Comparison of ENCODE assay signal across 29 cellular contexts in the genomic region with DNA sequence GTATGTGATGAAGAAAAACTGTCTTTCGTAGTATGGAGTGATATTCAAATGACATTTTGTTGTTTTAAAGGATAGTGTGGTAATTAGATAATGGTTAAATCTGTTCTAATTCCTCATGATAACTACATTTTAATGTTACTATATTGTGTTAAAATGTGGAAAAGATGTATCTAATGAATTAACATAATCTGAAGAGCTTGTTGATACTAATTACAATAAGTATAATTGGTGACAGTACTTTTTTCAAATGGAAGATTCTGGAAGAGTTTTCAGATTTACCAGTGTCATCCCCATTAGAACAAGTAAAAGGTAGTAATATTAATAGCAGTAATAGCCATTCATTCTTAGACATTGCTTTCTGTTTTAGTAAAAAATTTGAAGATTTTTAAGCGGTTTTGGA.
"Had no signal": no experiment of that assay in that cellular context is flagged by ENCODE, and none has a peak within 500 bp of the region (broad histone marks: within the 10 kb centered on the region; RNA-seq: fewer than 3 reads in every experiment).

No MANE protein-coding gene starts in this region.

- H3K4me3 ChIP-seq: stomach, suprapubic skin, testis, thoracic aorta, thyroid gland, tibial artery, tibial nerve, transverse colon, upper lobe of left lung, upper lobe of right lung, uterus, vagina had no signal

- H3K4me1 ChIP-seq: suprapubic skin, testis, thyroid gland, tibial artery, tibial nerve, transverse colon, upper lobe of left lung, upper lobe of right lung, uterus, vagina had no signal

- H3K4me1 Mint-ChIP-seq: stimulated activated effector memory CD8-positive, alpha-beta T cell treated with anti-CD3 and anti-CD28 coated beads, Interleukin-12 subunit alpha, Interleukin-12 subunit beta, amount 100 ng/mL, for 72 hours; stimulated activated memory B cell treated with anti-CD40 and anti-IgM and Interleukin-4, amounts not matched to agents 10 μg/mL and 1 μg/mL and 100 μg/mL, for 72 hours; stimulated activated naive B cell treated with anti-CD40 and anti-IgM and Interleukin-4, amounts not matched to agents 10 μg/mL and 1 μg/mL and 100 μg/mL, for 72 hours; stimulated activated naive CD8-positive, alpha-beta T cell treated with anti-CD3 and anti-CD28 coated beads, Interleukin-15, amount 100 ng/mL, for 72 hours had no signal

- DNase-seq: stimulated activated CD4-positive, alpha-beta T cell treated with anti-CD3 and anti-CD28 coated beads, Interleukin-2, amount 100 ng/mL, for 48 hours; stimulated activated CD4-positive, alpha-beta T cell treated with anti-CD3 and anti-CD28 coated beads, Interleukin-4, amount 100 ng/mL, for 1 hour; stimulated activated CD4-positive, alpha-beta T cell treated with anti-CD3 and anti-CD28 coated beads, Interleukin-4, amount 100 ng/mL, for 24 hours; stimulated activated CD4-positive, alpha-beta T cell treated with anti-CD3 and anti-CD28 coated beads, Interleukin-4, amount 100 ng/mL, for 4 hours; stimulated activated CD8-positive, alpha-beta memory T cell treated with anti-CD3 and anti-CD28 coated beads, Interleukin-4, amount 100 ng/mL, for 48 hours; stimulated activated naive B cell treated with anti-CD40 and anti-IgM and Interleukin-4, amounts not matched to agents 10 μg/mL and 1 μg/mL and 100 μg/mL, for 72 hours; stimulated activated naive CD4-positive, alpha-beta T cell; stimulated activated naive CD4-positive, alpha-beta T cell treated with Interleukin-2 at 50 U/mL for 16 hours; stimulated activated naive CD8-positive, alpha-beta T cell treated with anti-CD3 and anti-CD28 coated beads, Interleukin-15, amount 100 ng/mL, for 72 hours; stimulated activated naive CD8-positive, alpha-beta T cell treated with anti-CD3 and anti-CD28 coated beads, Interleukin-15, Interleukin-2, amounts not matched to agents 100 U/mL and 50 U/mL, for 24 hours; stomach; substantia nigra; testis; thyroid gland; tibial artery; transverse colon; trophoblast cell; upper lobe of left lung; upper lobe of right lung; uterus had no signal

- H3K9me3 Mint-ChIP-seq: stimulated activated effector memory CD8-positive, alpha-beta T cell treated with anti-CD3 and anti-CD28 coated beads, Interleukin-12 subunit alpha, Interleukin-12 subunit beta, amount 100 ng/mL, for 72 hours; stimulated activated memory B cell treated with anti-CD40 and anti-IgM and Interleukin-4, amounts not matched to agents 10 μg/mL and 1 μg/mL and 100 μg/mL, for 72 hours; stimulated activated naive B cell treated with anti-CD40 and anti-IgM and Interleukin-4, amounts not matched to agents 10 μg/mL and 1 μg/mL and 100 μg/mL, for 72 hours; stimulated activated naive CD8-positive, alpha-beta T cell treated with anti-CD3 and anti-CD28 coated beads, Interleukin-15, amount 100 ng/mL, for 72 hours; stimulated activated naive CD8-positive, alpha-beta T cell treated with anti-CD3 and anti-CD28 coated beads, Interleukin-15, Interleukin-2, amounts not matched to agents 100 ng/mL and 50 ng/mL, for 24 hours; type B pancreatic cell had no signal

- ATAC-seq: stimulated activated effector memory CD8-positive, alpha-beta T cell treated with anti-CD3 and anti-CD28 coated beads, Interleukin-12 subunit alpha, Interleukin-12 subunit beta, amount 100 ng/mL, for 72 hours; stimulated activated memory B cell treated with anti-CD40 and anti-IgM and Interleukin-4, amounts not matched to agents 10 μg/mL and 1 μg/mL and 100 μg/mL, for 72 hours; stimulated activated naive B cell treated with anti-CD40 and anti-IgM and Interleukin-4, amounts not matched to agents 10 μg/mL and 1 μg/mL and 100 μg/mL, for 72 hours; stimulated activated naive CD8-positive, alpha-beta T cell treated with anti-CD3 and anti-CD28 coated beads, Interleukin-15, amount 100 ng/mL, for 72 hours; stimulated activated naive CD8-positive, alpha-beta T cell treated with anti-CD3 and anti-CD28 coated beads, Interleukin-15, Interleukin-2, amounts not matched to agents 100 U/mL and 50 U/mL, for 24 hours; upper lobe of right lung had no signal

- FAIRE-seq: urothelium cell line had no signal

- H3K27ac Mint-ChIP-seq: stimulated activated effector memory CD8-positive, alpha-beta T cell treated with anti-CD3 and anti-CD28 coated beads, Interleukin-12 subunit alpha, Interleukin-12 subunit beta, amount 100 ng/mL, for 72 hours; stimulated activated memory B cell treated with anti-CD40 and anti-IgM and Interleukin-4, amounts not matched to agents 10 μg/mL and 1 μg/mL and 100 μg/mL, for 72 hours; stimulated activated naive B cell treated with anti-CD40 and anti-IgM and Interleukin-4, amounts not matched to agents 10 μg/mL and 1 μg/mL and 100 μg/mL, for 72 hours; stimulated activated naive CD8-positive, alpha-beta T cell treated with anti-CD3 and anti-CD28 coated beads, Interleukin-15, amount 100 ng/mL, for 72 hours; stimulated activated naive CD8-positive, alpha-beta T cell treated with anti-CD3 and anti-CD28 coated beads, Interleukin-15, Interleukin-2, amounts not matched to agents 100 ng/mL and 50 ng/mL, for 24 hours; type B pancreatic cell had no signal

- H3K9me3 ChIP-seq: stomach, suprapubic skin, testis, thoracic aorta, thyroid gland, tibial artery, tibial nerve, transverse colon, upper lobe of left lung, upper lobe of right lung, uterus, vagina had no signal

- H3K4me3 Mint-ChIP-seq: stimulated activated effector memory CD8-positive, alpha-beta T cell treated with anti-CD3 and anti-CD28 coated beads, Interleukin-12 subunit alpha, Interleukin-12 subunit beta, amount 100 ng/mL, for 72 hours; stimulated activated memory B cell treated with anti-CD40 and anti-IgM and Interleukin-4, amounts not matched to agents 10 μg/mL and 1 μg/mL and 100 μg/mL, for 72 hours; stimulated activated naive B cell treated with anti-CD40 and anti-IgM and Interleukin-4, amounts not matched to agents 10 μg/mL and 1 μg/mL and 100 μg/mL, for 72 hours; stimulated activated naive CD8-positive, alpha-beta T cell treated with anti-CD3 and anti-CD28 coated beads, Interleukin-15, amount 100 ng/mL, for 72 hours; stimulated activated naive CD8-positive, alpha-beta T cell treated with anti-CD3 and anti-CD28 coated beads, Interleukin-15, Interleukin-2, amounts not matched to agents 100 ng/mL and 50 ng/mL, for 24 hours; type B pancreatic cell had no signal

- H3K27me3 Mint-ChIP-seq: stimulated activated memory B cell treated with anti-CD40 and anti-IgM and Interleukin-4, amounts not matched to agents 10 μg/mL and 1 μg/mL and 100 μg/mL, for 72 hours; stimulated activated naive B cell treated with anti-CD40 and anti-IgM and Interleukin-4, amounts not matched to agents 10 μg/mL and 1 μg/mL and 100 μg/mL, for 72 hours; stimulated activated naive CD8-positive, alpha-beta T cell treated with anti-CD3 and anti-CD28 coated beads, Interleukin-15, amount 100 ng/mL, for 72 hours; stimulated activated naive CD8-positive, alpha-beta T cell treated with anti-CD3 and anti-CD28 coated beads, Interleukin-15, Interleukin-2, amounts not matched to agents 100 ng/mL and 50 ng/mL, for 24 hours; type B pancreatic cell had no signal

- H3K27ac ChIP-seq: stomach, suprapubic skin, testis, thoracic aorta, thyroid gland, tibial artery, tibial nerve, transverse colon, upper lobe of left lung, upper lobe of right lung, uterus, vagina had no signal

- H3K36me3 ChIP-seq: uterus had no signal
